Comparison of ENCODE assay signal across 13 cellular contexts in the genomic region with DNA sequence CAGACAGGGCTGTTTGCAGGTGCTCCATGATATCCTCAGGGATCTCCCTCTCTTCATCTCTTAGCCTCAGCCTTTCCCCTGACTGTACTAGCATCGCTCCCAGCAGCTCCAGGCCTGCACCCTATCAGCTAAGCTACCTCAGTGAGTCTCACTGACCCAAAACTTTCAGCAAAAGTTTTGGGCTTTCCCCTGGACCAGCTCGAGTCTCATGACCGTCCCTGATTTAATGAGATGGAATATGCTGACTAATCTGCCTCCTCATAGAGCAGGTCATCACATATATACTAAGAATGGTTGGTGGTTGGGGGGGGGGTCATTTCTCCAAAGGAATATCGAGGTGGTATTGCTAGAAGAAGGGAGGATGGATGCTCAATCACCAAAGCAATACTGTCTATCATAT.
"Had no signal": no experiment of that assay in that cellular context is flagged by ENCODE, and none has a peak within 500 bp of the region (broad histone marks: within the 10 kb centered on the region; RNA-seq: fewer than 3 reads in every experiment).

No MANE protein-coding gene starts in this region.

- H3K36me3 Mint-ChIP-seq: activated naive CD4-positive, alpha-beta T cell treated with anti-CD3 and anti-CD28 coated beads, Interleukin-2, amount 10 ng/mL, durations not matched to agents 7 days and 5 days; WTC11 had no signal

- H3K9me3 Mint-ChIP-seq: activated naive CD4-positive, alpha-beta T cell treated with anti-CD3 and anti-CD28 coated beads, Interleukin-2, amount 10 ng/mL, durations not matched to agents 7 days and 5 days; activated T-cell treated with anti-CD3 and anti-CD28 coated beads, Interleukin-2, amount 50 U/mL, for 24 hours; endodermal cell had no signal

- ATAC-seq: gastrocnemius medialis, heart right ventricle, lower lobe of right lung, sciatic nerve, WTC11 had no signal

- H3K4me1 Mint-ChIP-seq: activated CD4-positive, alpha-beta memory T cell treated with anti-CD3 and anti-CD28 coated beads, Interleukin-2, amount 10 ng/mL, durations not matched to agents 7 days and 5 days; activated naive CD4-positive, alpha-beta T cell treated with anti-CD3 and anti-CD28 coated beads, Interleukin-2, amount 10 ng/mL, durations not matched to agents 7 days and 5 days; neural crest cell had no signal

- H3K4me3 Mint-ChIP-seq: activated CD4-positive, alpha-beta memory T cell treated with anti-CD3 and anti-CD28 coated beads, Interleukin-2, amount 10 ng/mL, durations not matched to agents 7 days and 5 days; activated naive CD4-positive, alpha-beta T cell treated with anti-CD3 and anti-CD28 coated beads, Interleukin-2, amount 10 ng/mL, durations not matched to agents 7 days and 5 days; activated T-cell treated with anti-CD3 and anti-CD28 coated beads, Interleukin-2, amount 50 U/mL, for 24 hours; endodermal cell; neural crest cell; WTC11 had no signal

- DNase-seq: activated CD4-positive, alpha-beta memory T cell treated with anti-CD3 and anti-CD28 coated beads, Interleukin-2, amount 10 ng/mL, durations not matched to agents 7 days and 5 days; activated CD4-positive, alpha-beta T cell treated with anti-CD3 and anti-CD28 coated beads for 4 hours; activated naive CD4-positive, alpha-beta T cell treated with anti-CD3 and anti-CD28 coated beads, Interleukin-2, amount 10 ng/mL, durations not matched to agents 7 days and 5 days; activated T-cell treated with anti-CD3 and anti-CD28 coated beads, Interleukin-2, amount 50 U/mL, for 24 hours; endodermal cell; gastrocnemius medialis; heart right ventricle; lower lobe of right lung; ovary; thyroid gland had no signal

- H3K27ac Mint-ChIP-seq: activated CD4-positive, alpha-beta memory T cell treated with anti-CD3 and anti-CD28 coated beads, Interleukin-2, amount 10 ng/mL, durations not matched to agents 7 days and 5 days; activated naive CD4-positive, alpha-beta T cell treated with anti-CD3 and anti-CD28 coated beads, Interleukin-2, amount 10 ng/mL, durations not matched to agents 7 days and 5 days; activated T-cell treated with anti-CD3 and anti-CD28 coated beads, Interleukin-2, amount 50 U/mL, for 24 hours; endodermal cell; WTC11 had no signal

- H3K27me3 Mint-ChIP-seq: activated CD4-positive, alpha-beta memory T cell treated with anti-CD3 and anti-CD28 coated beads, Interleukin-2, amount 10 ng/mL, durations not matched to agents 7 days and 5 days; activated naive CD4-positive, alpha-beta T cell treated with anti-CD3 and anti-CD28 coated beads, Interleukin-2, amount 10 ng/mL, durations not matched to agents 7 days and 5 days; activated T-cell treated with anti-CD3 and anti-CD28 coated beads, Interleukin-2, amount 50 U/mL, for 24 hours had no signal
